Comparison of ENCODE assay signal across 1 cellular context in genomic region chr2:206482633-206483032, GRCh38.
TF ChIP-seq lines count a peak whose summit lies in the region.

No MANE protein-coding gene starts in this region.

TF ChIP-seq in H1, 55 proteins besides CTCF, POLR2A, EP300 and RAD21:
- TF ChIP-seq KDM5A (IDR thresholded peaks at IDR 0.05; ENCODE audit: low read length) (no peak), KDM4A (IDR thresholded peaks at IDR 0.05; ENCODE audit: low read depth, low read length, severe bottlenecking) (no peak), ATF2 (IDR thresholded peaks at IDR 0.05; ENCODE audit: low read length) (no peak), CBX8 (IDR thresholded peaks at IDR 0.05; ENCODE audit: borderline replicate concordance, low read depth, low read length) (no peak), USF2 (IDR thresholded peaks at IDR 0.05; ENCODE audit: low read length) (no peak), PHF8 (conservative IDR thresholded peaks at IDR 0.05; ENCODE audit: low read depth, low read length) (no peak)
TF ChIP-seq in H1: peak in this region for 0.
